2 cellular contexts compared by ENCODE assay signal in genomic region chr11:114164546-114164945, GRCh38.
TF ChIP-seq lines count a peak whose summit lies in the region.

No MANE protein-coding gene starts in this region.

TF ChIP-seq in liver, 16 proteins besides CTCF, POLR2A, EP300 and RAD21 (continued from another document):
- TF ChIP-seq ZBTB33 (IDR thresholded peaks at IDR 0.05) (no peak), RXRA (IDR thresholded peaks at IDR 0.05) (no peak), HNF4A (conservative IDR thresholded peaks at IDR 0.05) (no peak), FOXA2 (IDR thresholded peaks at IDR 0.05) (no peak), EGR1 (IDR thresholded peaks at IDR 0.05; ENCODE audit: low read depth in 2 of 2) (no peak), TAF1 (conservative IDR thresholded peaks at IDR 0.05) (no peak), JUND (IDR thresholded peaks at IDR 0.05) (no peak), HNF4G (IDR thresholded peaks at IDR 0.05) (no peak), FOXA1 (IDR thresholded peaks at IDR 0.05) (no peak), ATF3 (IDR thresholded peaks at IDR 0.05) (no peak), NR2F2 (IDR thresholded peaks at IDR 0.05) (no peak), GABPA (IDR thresholded peaks at IDR 0.05 in 1 of 2, conservative IDR thresholded peaks at IDR 0.05 in 1 of 2) (no peak), SP1 (IDR thresholded peaks at IDR 0.05) (no peak), REST (IDR thresholded peaks at IDR 0.05) (no peak)
TF ChIP-seq in liver: peak in this region for 0.

TF ChIP-seq in HepG2, 621 proteins besides CTCF, POLR2A, EP300 and RAD21 (continued from another document):
- TF ChIP-seq ZNF646 (CRISPR knock-in tag; IDR thresholded peaks at IDR 0.05) (no peak), KAT2B (IDR thresholded peaks at IDR 0.05; ENCODE audit: borderline replicate concordance, low read depth, low read length) (no peak), ZBED4 (CRISPR knock-in tag; IDR thresholded peaks at IDR 0.05; ENCODE audit: borderline replicate concordance) (no peak), ZNF891 (CRISPR knock-in tag; IDR thresholded peaks at IDR 0.05) (no peak), ZFP90 (CRISPR knock-in tag; IDR thresholded peaks at IDR 0.05; ENCODE audit: borderline replicate concordance) (no peak), CBFB (CRISPR knock-in tag; IDR thresholded peaks at IDR 0.05) (no peak), FOXK2 (IDR thresholded peaks at IDR 0.05) (no peak), ARID5B (CRISPR knock-in tag; IDR thresholded peaks at IDR 0.05) (no peak), MIER2 (CRISPR knock-in tag; IDR thresholded peaks at IDR 0.05) (no peak), NFE2 (CRISPR knock-in tag; IDR thresholded peaks at IDR 0.05) (no peak), HMGA1 (CRISPR knock-in tag; conservative IDR thresholded peaks at IDR 0.05) (no peak)
